12 cellular contexts compared by ENCODE assay signal in the genomic region with DNA sequence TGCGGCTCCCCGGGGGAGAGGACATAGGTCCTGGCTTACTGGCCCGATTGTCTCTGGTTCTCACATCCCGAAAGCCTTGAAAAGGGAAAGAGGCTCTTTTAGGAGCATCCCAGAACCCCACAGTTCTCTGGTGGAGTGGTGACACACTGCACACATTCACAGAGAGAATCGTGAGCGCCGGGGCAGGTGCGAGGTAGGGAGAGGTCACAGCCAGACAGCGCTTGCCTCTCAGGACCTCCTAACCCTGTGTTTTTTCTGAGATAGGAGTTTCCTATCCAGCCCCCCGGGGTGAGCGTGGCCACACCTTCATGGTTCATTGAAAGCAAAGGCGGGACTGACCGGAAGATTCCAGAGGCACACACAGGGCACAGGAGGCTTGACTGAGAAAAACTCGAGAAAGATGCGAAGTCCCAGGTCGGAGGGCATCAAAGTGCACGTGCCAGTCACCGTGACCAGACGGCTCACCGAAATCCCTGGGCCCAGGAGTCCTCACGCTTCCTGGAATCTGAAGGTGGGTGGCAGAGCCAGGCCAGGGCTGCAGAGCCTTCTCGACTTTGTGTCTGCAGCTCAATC. TPM values are rescaled to one million over a fixed set of nuclear protein-coding genes. Genes with fewer than 3 reads are reported as not detected.
"Had no signal": no experiment of that assay in that cellular context is flagged by ENCODE, and none has a peak within 500 bp of the region (broad histone marks: within the 10 kb centered on the region; RNA-seq: fewer than 3 reads in every experiment).

No MANE protein-coding gene starts in this region.

- H3K9me3 ChIP-seq: thyroid gland, vagina had no signal

- H3K27ac Mint-ChIP-seq: activated T-cell treated with anti-CD3 and anti-CD28 coated beads, Interleukin-2, amount 50 U/mL, for 24 hours; stimulated activated memory B cell treated with anti-CD40 and anti-IgM and Interleukin-4, amounts not matched to agents 10 μg/mL and 1 μg/mL and 100 μg/mL, for 72 hours; WTC11 had no signal

- H3K4me3 ChIP-seq: thyroid gland, vagina had no signal

- ATAC-seq: esophagus mucosa; left ventricle myocardium superior; sciatic nerve; stimulated activated memory B cell treated with anti-CD40 and anti-IgM and Interleukin-4, amounts not matched to agents 10 μg/mL and 1 μg/mL and 100 μg/mL, for 72 hours; WTC11 had no signal

- H3K4me1 Mint-ChIP-seq: stimulated activated memory B cell treated with anti-CD40 and anti-IgM and Interleukin-4, amounts not matched to agents 10 μg/mL and 1 μg/mL and 100 μg/mL, for 72 hours had no signal

- H3K27ac ChIP-seq: thyroid gland, vagina had no signal

- H3K36me3 Mint-ChIP-seq: stimulated activated memory B cell treated with anti-CD40 and anti-IgM and Interleukin-4, amounts not matched to agents 10 μg/mL and 1 μg/mL and 100 μg/mL, for 72 hours; WTC11 had no signal

- H3K9me3 Mint-ChIP-seq: activated T-cell treated with anti-CD3 and anti-CD28 coated beads, Interleukin-2, amount 50 U/mL, for 24 hours; stimulated activated memory B cell treated with anti-CD40 and anti-IgM and Interleukin-4, amounts not matched to agents 10 μg/mL and 1 μg/mL and 100 μg/mL, for 72 hours had no signal

- H3K27me3 Mint-ChIP-seq: stimulated activated memory B cell treated with anti-CD40 and anti-IgM and Interleukin-4, amounts not matched to agents 10 μg/mL and 1 μg/mL and 100 μg/mL, for 72 hours had no signal

- H3K4me3 Mint-ChIP-seq: activated T-cell treated with anti-CD3 and anti-CD28 coated beads, Interleukin-2, amount 50 U/mL, for 24 hours; stimulated activated memory B cell treated with anti-CD40 and anti-IgM and Interleukin-4, amounts not matched to agents 10 μg/mL and 1 μg/mL and 100 μg/mL, for 72 hours; WTC11 had no signal

- H3K27me3 ChIP-seq: thyroid gland, vagina had no signal

- H3K4me1 ChIP-seq: thyroid gland, vagina had no signal

- DNase-seq: activated CD4-positive, alpha-beta T cell treated with anti-CD3 and anti-CD28 coated beads for 48 hours; activated naive CD4-positive, alpha-beta T cell treated with anti-CD3 and anti-CD28 coated beads, Interleukin-2, amount 50 U/mL, for 16 hours; activated T-cell treated with anti-CD3 and anti-CD28 coated beads, Interleukin-2, amount 50 U/mL, for 24 hours; left ventricle myocardium superior; T-helper 2 cell; thyroid gland had no signal

- H3K36me3 ChIP-seq: thyroid gland, vagina had no signal

RNA-seq across cellular contexts. Expression of gene FRMD1, which starts 46.5 kb away (rescaled TPM):
- total RNA-seq: astrocyte, esophagus mucosa, vagina had no signal
